ENCODE assay signal across 8 cellular contexts in the genomic region with DNA sequence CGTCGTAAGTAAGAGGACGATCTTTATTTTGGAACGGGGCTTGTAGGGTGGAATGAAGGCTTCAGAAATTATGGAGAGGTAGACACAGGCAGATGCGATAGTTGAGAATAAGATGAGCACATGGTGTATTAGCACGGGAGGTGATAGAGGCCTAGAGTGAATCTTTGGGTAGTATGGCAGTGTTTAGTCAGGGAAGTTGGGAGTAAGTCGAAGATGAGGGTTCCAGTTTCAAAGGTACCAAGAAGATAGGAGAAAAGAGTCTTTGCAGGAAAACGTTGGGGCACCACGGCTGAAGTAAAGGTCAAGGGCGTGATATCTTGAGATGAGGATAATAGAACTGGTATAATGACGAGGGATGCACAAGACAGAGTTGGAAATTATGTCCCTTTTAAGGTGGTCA. TPM values are rescaled to one million over a fixed set of nuclear protein-coding genes. Genes with fewer than 3 reads are reported as not detected.
A peak's percentile ranks its signal among the peaks of the same experiment; 100 is the strongest.
DNase-seq lines count a peak whose midpoint lies in the region; ATAC-seq, FAIRE-seq and TF ChIP-seq lines count a peak whose summit lies in the region.

No MANE protein-coding gene starts in this region.

- H3K4me1 ChIP-seq in keratinocyte (ENCODE audit: control insufficient read depth, extremely low read depth, insufficient read depth, low read length) (peaks cover 11% of the 10 kb centered on the region), thyroid gland (peaks cover 10 to 12% of the 10 kb centered on the region in 2 donors)

- no peaks in the 10 kb centered on the region for H4K20me1 ChIP-seq in keratinocyte (ENCODE audit: control insufficient read depth, extremely low read depth, insufficient read depth, low read length)

- H3K27ac Mint-ChIP-seq in activated T-cell treated with anti-CD3 and anti-CD28 coated beads, Interleukin-2, amount 50 U/mL, for 24 hours, result peak overlapping the region; percentile 99
- peak overlapping the region; percentile 98 for H3K27ac Mint-ChIP-seq in activated CD8-positive, alpha-beta T cell treated with anti-CD3 and anti-CD28 coated beads for 36 hours

- H3K36me3 Mint-ChIP-seq in activated T-cell treated with anti-CD3 and anti-CD28 coated beads, Interleukin-2, amount 50 U/mL, for 24 hours (ENCODE audit: low read depth), result peaks cover 49% of the 10 kb centered on the region
- peaks cover 32% of the 10 kb centered on the region for H3K36me3 Mint-ChIP-seq in activated CD8-positive, alpha-beta T cell treated with anti-CD3 and anti-CD28 coated beads for 36 hours (ENCODE audit: low read depth)

- peak overlapping the region; percentile 97 for H2AFZ ChIP-seq in keratinocyte (ENCODE audit: control insufficient read depth, low read length)

- ATAC-seq in activated CD8-positive, alpha-beta T cell treated with anti-CD3 and anti-CD28 coated beads for 36 hours, result no peak
- no peak for ATAC-seq in GM19397 (IDR thresholded peaks at IDR 0.05; ENCODE audit: unreplicated experiment)

- H3K27ac ChIP-seq in keratinocyte (ENCODE audit: control insufficient read depth, insufficient read depth, low read length), result peak overlapping the region; percentile 96
- peak overlapping the region in 1 of 3 donors; percentile 57 for H3K27ac ChIP-seq in thyroid gland

- H3K4me3 ChIP-seq in keratinocyte (ENCODE audit: control insufficient read depth in 2 of 3, extremely low read depth in 1 of 3, insufficient read depth in 2 of 3, low read depth in 1 of 3, low read length in 3 of 3) (peak overlapping the region; percentile 57 to 99 (median 99)), thyroid gland (replicated peaks in 1 of 3) (peak overlapping the region; percentile 50 to 91 (median 69))

- no peaks in the 10 kb centered on the region for H3K27me3 ChIP-seq in keratinocyte (ENCODE audit: control insufficient read depth, extremely low read depth, insufficient read depth, low read length)
- no peaks in the 10 kb centered on the region for H3K27me3 ChIP-seq in thyroid gland

- H3K27me3 Mint-ChIP-seq in activated T-cell treated with anti-CD3 and anti-CD28 coated beads, Interleukin-2, amount 50 U/mL, for 24 hours, result peaks cover 3% of the 10 kb centered on the region
- no peaks in the 10 kb centered on the region for H3K27me3 Mint-ChIP-seq in activated CD8-positive, alpha-beta T cell treated with anti-CD3 and anti-CD28 coated beads for 36 hours

- peak overlapping the region; percentile 95 for H3K4me2 ChIP-seq in keratinocyte (ENCODE audit: control insufficient read depth, extremely low read depth, insufficient read depth, low read depth, low read length)

- no peak for TF ChIP-seq CTCF in activated CD8-positive, alpha-beta T cell treated with anti-CD3 and anti-CD28 coated beads for 36 hours (IDR thresholded peaks at IDR 0.05)
- no peak for TF ChIP-seq CTCF in keratinocyte (optimal IDR thresholded peaks at IDR 0.05 in 1 of 3, IDR thresholded peaks at IDR 0.05 in 1 of 3, conservative IDR thresholded peaks at IDR 0.05 in 1 of 3; ENCODE audit: extremely low read depth in 1 of 3, insufficient read depth in 2 of 3, low read length in 3 of 3)
- TF ChIP-seq CTCF in thyroid gland (IDR thresholded peaks at IDR 0.05), result no peak

- H3K9me1 ChIP-seq in keratinocyte (ENCODE audit: control insufficient read depth, extremely low read depth, insufficient read depth, low read length), result no peaks in the 10 kb centered on the region

- no peak for TF ChIP-seq POLR2A in thyroid gland (IDR thresholded peaks at IDR 0.05)

- peak overlapping the region; percentile 100 for H3K4me3 Mint-ChIP-seq in activated T-cell treated with anti-CD3 and anti-CD28 coated beads, Interleukin-2, amount 50 U/mL, for 24 hours
- peak overlapping the region; percentile 99 for H3K4me3 Mint-ChIP-seq in activated CD8-positive, alpha-beta T cell treated with anti-CD3 and anti-CD28 coated beads for 36 hours

- peak overlapping the region; percentile 97 for H3K9ac ChIP-seq in keratinocyte (ENCODE audit: control insufficient read depth, extremely low read depth, insufficient read depth, low read length)

- intact Hi-C loops in activated CD8-positive, alpha-beta T cell treated with anti-CD3 and anti-CD28 coated beads for 36 hours (cut with micrococcal nuclease), result no loop called here
- intact Hi-C loops in thyroid gland (cut with DNase I), result no loop called here

- dilution Hi-C loops in keratinocyte (cut with MboI; ENCODE audit: extremely low pct_ligation_motif_present, low sequenced_read_pairs), result no loop called here

- POLR2A ChIA-PET in activated CD8-positive, alpha-beta T cell treated with anti-CD3 and anti-CD28 coated beads for 36 hours (lab: Charles Lee), result interaction anchor here (0.6 to 1.0 kb wide), 2 partner anchors 9 to 29 kb away, joined by 3 to 4 read pairs; no protein-coding TSS in a partner anchor

- no peak for DNase-seq in activated T-cell treated with anti-CD3 and anti-CD28 coated beads, Interleukin-2, amount 50 U/mL, for 24 hours
- DNase-seq in activated T-cell treated with anti-CD3 and anti-CD28 coated beads for 4 hours, result no peak
- DNase-seq in activated CD8-positive, alpha-beta T cell treated with anti-CD3 and anti-CD28 coated beads for 36 hours, result no peak
- no peak for DNase-seq in keratinocyte (ENCODE audit: low read depth, low spot score)
- no peak for DNase-seq in thyroid gland
- DNase-seq in UCSD-AML1 (lab: John Stamatoyannopoulos, UW; ENCODE audit: unreplicated experiment), result no peak
- no peak for DNase-seq in NCI-H2081 treated with DMSO at 0.1 percent for 48 hours (lab: John Stamatoyannopoulos, UW)

- peaks cover 2% of the 10 kb centered on the region for H3K9me3 Mint-ChIP-seq in activated T-cell treated with anti-CD3 and anti-CD28 coated beads, Interleukin-2, amount 50 U/mL, for 24 hours
- peaks cover 2% of the 10 kb centered on the region for H3K9me3 Mint-ChIP-seq in activated CD8-positive, alpha-beta T cell treated with anti-CD3 and anti-CD28 coated beads for 36 hours

- H3K36me3 ChIP-seq in keratinocyte (ENCODE audit: control insufficient read depth in 2 of 2, extremely low read depth in 1 of 2, insufficient read depth in 2 of 2, low read length in 2 of 2) (peaks cover 3 to 11% of the 10 kb centered on the region in 2 experiments), thyroid gland (peaks cover 0 to 11% of the 10 kb centered on the region in 2 donors)

- peak; percentile 36 for FAIRE-seq in keratinocyte (lab: Jason Lieb, UNC)

- CTCF ChIA-PET in activated CD8-positive, alpha-beta T cell treated with anti-CD3 and anti-CD28 coated beads for 36 hours (lab: Charles Lee), result no interaction called here

- H3K79me2 ChIP-seq in keratinocyte (ENCODE audit: control insufficient read depth, insufficient read depth, low read length), result peaks cover 51% of the 10 kb centered on the region

- H3K9me3 ChIP-seq in keratinocyte (ENCODE audit: control insufficient read depth, low read depth, low read length) (no peaks in the 10 kb centered on the region), thyroid gland (no peaks in the 10 kb centered on the region)

- 8 to 11% methylated on average over 11 of the region's 11 CpGs for WGBS in thyroid gland, 2 donors

- H3K4me1 Mint-ChIP-seq in activated T-cell treated with anti-CD3 and anti-CD28 coated beads, Interleukin-2, amount 50 U/mL, for 24 hours (ENCODE audit: low read depth), result peaks cover 43% of the 10 kb centered on the region
- peaks cover 37% of the 10 kb centered on the region for H3K4me1 Mint-ChIP-seq in activated CD8-positive, alpha-beta T cell treated with anti-CD3 and anti-CD28 coated beads for 36 hours (ENCODE audit: low read depth)

RNA-seq across cellular contexts. Expression of gene PIK3C3, which starts 0.7 kb away (rescaled TPM):
- 10 to 100 TPM; 52.6 to 62.1 TPM for total RNA-seq in activated CD8-positive, alpha-beta T cell treated with anti-CD3 and anti-CD28 coated beads for 36 hours
- 36.5 to 65.0 TPM (median 47.0 TPM) in 3 replicates for polyA plus RNA-seq in keratinocyte
- polyA plus RNA-seq in keratinocyte (2011; ENCODE audit: low read depth), result 87.4 TPM
- polyA plus RNA-seq in keratinocyte (2011; cell fraction: cytosol; rRNA removed), result 37.5 and 58.8 TPM in 2 replicates
- polyA plus RNA-seq in keratinocyte (2011; cell fraction: nucleus; rRNA removed), result 73.6 and 99.3 TPM in 2 replicates
- polyA plus RNA-seq in keratinocyte (2012; ENCODE audit: low replicate concordance), result 30.4 and 31.8 TPM in 2 replicates
- polyA minus RNA-seq in keratinocyte, result 13.4 to 87.7 TPM (median 42.5 TPM) in 3 replicates
- polyA minus RNA-seq in keratinocyte (2011; cell fraction: cytosol; rRNA and poly(A)+ RNA removed), result 32.8 TPM
- 45.1 and 132 TPM in 2 replicates for polyA minus RNA-seq in keratinocyte (2011; cell fraction: nucleus; rRNA and poly(A)+ RNA removed)
- 10 to 100 TPM; 61.3 to 77.4 (median 72.5) TPM for total RNA-seq in thyroid gland
